In the genomic region with DNA sequence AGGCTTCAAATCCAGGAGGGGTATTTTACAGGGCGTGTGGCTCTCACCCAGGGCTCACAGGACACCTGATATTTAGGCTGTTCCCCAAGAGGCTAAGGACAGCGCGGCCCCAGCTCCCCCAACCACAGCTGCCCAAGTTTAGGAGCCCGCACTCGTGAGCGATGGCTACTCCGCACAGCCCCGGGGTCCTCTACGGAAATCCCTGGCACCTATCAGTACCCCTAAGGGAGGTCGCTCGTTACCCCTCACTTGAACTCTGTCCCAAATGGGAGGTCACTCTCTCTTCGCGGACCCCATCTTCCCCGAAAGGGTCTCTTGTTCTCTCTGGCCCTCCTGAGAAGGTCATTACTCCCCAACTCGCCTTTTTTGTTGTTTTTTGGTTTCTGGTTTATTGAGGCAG, we compare ENCODE assay signal across 8 cellular contexts. TPM values are rescaled to one million over a fixed set of nuclear protein-coding genes. Genes with fewer than 3 reads are reported as not detected.
A peak's percentile ranks its signal among the peaks of the same experiment; 100 is the strongest.
DNase-seq lines count a peak whose midpoint lies in the region; ATAC-seq, FAIRE-seq and TF ChIP-seq lines count a peak whose summit lies in the region.

No MANE protein-coding gene starts in this region.

- no peaks in the 10 kb centered on the region for H3K9me3 Mint-ChIP-seq in activated CD4-positive, alpha-beta T cell treated with anti-CD3 and anti-CD28 coated beads for 36 hours (ENCODE audit: low read depth)
- H3K9me3 Mint-ChIP-seq in T-cell: no peaks in the 10 kb centered on the region
- H3K9me3 Mint-ChIP-seq in stimulated activated naive CD8-positive, alpha-beta T cell treated with anti-CD3 and anti-CD28 coated beads, Interleukin-15, amount 100 ng/mL, for 72 hours: peaks cover 0 to 4% of the 10 kb centered on the region in 2 donors

- POLR2A ChIA-PET in activated CD4-positive, alpha-beta T cell treated with anti-CD3 and anti-CD28 coated beads for 36 hours (lab: Charles Lee): interaction anchor here (0.6 kb wide), 2 partner anchors 22 to 406 kb away, joined by 3 read pairs; no protein-coding TSS in a partner anchor
- POLR2A ChIA-PET in T-cell (lab: Charles Lee): no interaction called here
- POLR2A ChIA-PET in HepG2 (lab: Yijun Ruan, JAX): no interaction called here

- H3K4me1 Mint-ChIP-seq in activated CD4-positive, alpha-beta T cell treated with anti-CD3 and anti-CD28 coated beads for 36 hours: peaks cover 28% of the 10 kb centered on the region
- peaks cover 22 to 31% (median 30%) of the 10 kb centered on the region in 3 donors for H3K4me1 Mint-ChIP-seq in T-cell
- peaks cover 38% of the 10 kb centered on the region for H3K4me1 Mint-ChIP-seq in stimulated activated naive CD8-positive, alpha-beta T cell treated with anti-CD3 and anti-CD28 coated beads, Interleukin-15, amount 100 ng/mL, for 72 hours

- no peak overlapping the region for H2AFZ ChIP-seq in HepG2 (ENCODE audit: low read length)

- 69% methylated on average over 12 of the region's 15 CpGs for WGBS in HepG2 (ENCODE audit: low lambda C conversion rate)

- H4K20me1 ChIP-seq in HepG2 (ENCODE audit: insufficient read depth, low read length): no peaks in the 10 kb centered on the region

- BruUV-seq in HepG2 (replicated peaks; lab: Mats Ljungman, UMichigan): TSS peak; percentile 70

- peaks cover 17% of the 10 kb centered on the region for H3K4me1 ChIP-seq in HepG2 (ENCODE audit: insufficient read depth, low read length)

- no peak for TF ChIP-seq RAD21 in HepG2 (CRISPR knock-in tag; IDR thresholded peaks at IDR 0.05)

- H3K79me2 ChIP-seq in HepG2 (ENCODE audit: insufficient read depth, low read length): peaks cover 4% of the 10 kb centered on the region

- FAIRE-seq in HepG2 (lab: Jason Lieb, UNC): no peak

- H3K27ac ChIP-seq in HepG2 (ENCODE audit: extremely low read length, insufficient read depth, low read length): no peak overlapping the region

- peak overlapping the region; percentile 81; the same call in 1 of the 2 replicates for H3K4me2 ChIP-seq in HepG2 (ENCODE audit: low read depth, low read length)

- intact Hi-C loops in activated CD4-positive, alpha-beta T cell treated with anti-CD3 and anti-CD28 coated beads for 36 hours (cut with DNase I, micrococcal nuclease): no loop called here
- intact Hi-C loops in HepG2 (cut with micrococcal nuclease; ENCODE audit: unreplicated experiment): no loop called here

- no peaks in the 10 kb centered on the region for H3K36me3 ChIP-seq in HepG2 (replicated peaks in 1 of 2; ENCODE audit: control insufficient read depth in 1 of 2, insufficient read depth in 2 of 2, low read length in 2 of 2)

- no peaks in the 10 kb centered on the region for H3K9me3 ChIP-seq in HepG2 (ENCODE audit: low read length)

- no peak for TF ChIP-seq EP300 in HepG2 (IDR thresholded peaks at IDR 0.05; ENCODE audit: low read depth in 2 of 2, low read length in 2 of 2)
- no peak for TF ChIP-seq EP300 in HepG2 (CRISPR knock-in tag; IDR thresholded peaks at IDR 0.05; ENCODE audit: borderline replicate concordance)

- TF ChIP-seq CTCF in HepG2 (CRISPR knock-in tag; IDR thresholded peaks at IDR 0.05): no peak

- H3K27ac Mint-ChIP-seq in activated CD4-positive, alpha-beta T cell treated with anti-CD3 and anti-CD28 coated beads for 36 hours: peak overlapping the region; percentile 78
- H3K27ac Mint-ChIP-seq in T-cell: peak overlapping the region; percentile 63 to 84
- H3K27ac Mint-ChIP-seq in stimulated activated naive CD8-positive, alpha-beta T cell treated with anti-CD3 and anti-CD28 coated beads, Interleukin-15, amount 100 ng/mL, for 72 hours: peak overlapping the region; percentile 81 to 93

- no peak for TF ChIP-seq POLR2A in HepG2 (IDR thresholded peaks at IDR 0.05; ENCODE audit: insufficient read depth in 1 of 2, low read depth in 2 of 2, low read length in 2 of 2)

- no peaks in the 10 kb centered on the region for H3K27me3 ChIP-seq in HepG2 (ENCODE audit: control insufficient read depth in 1 of 2, insufficient read depth in 2 of 2, low read length in 2 of 2)

- no peak for ATAC-seq in activated CD4-positive, alpha-beta T cell treated with anti-CD3 and anti-CD28 coated beads for 36 hours
- ATAC-seq in T-cell (replicated peaks in 1 of 4) (no peak), HepG2 (no peak), GM21717 (IDR thresholded peaks at IDR 0.05; ENCODE audit: unreplicated experiment) (no peak)
- ATAC-seq in stimulated activated naive CD8-positive, alpha-beta T cell treated with anti-CD3 and anti-CD28 coated beads, Interleukin-15, amount 100 ng/mL, for 72 hours: no peak

- DNase-seq in activated CD4-positive, alpha-beta T cell treated with anti-CD3 and anti-CD28 coated beads for 36 hours: no peak
- no peak for DNase-seq in activated CD4-positive, alpha-beta T cell treated with anti-CD3 and anti-CD28 coated beads, Interleukin-2, amount 50 U/mL, for 4 hours
- DNase-seq in T-cell: no peak
- DNase-seq in HepG2 (ENCODE audit: low spot score): no peak
- no peak for DNase-seq in stimulated activated naive CD8-positive, alpha-beta T cell treated with anti-CD3 and anti-CD28 coated beads, Interleukin-15, amount 100 ng/mL, for 72 hours
- no peak for DNase-seq in NCI-H1092 treated with DMSO at 0.1 percent for 48 hours (lab: John Stamatoyannopoulos, UW)
- DNase-seq in NCI-H2081 treated with DMSO at 0.1 percent for 48 hours (lab: John Stamatoyannopoulos, UW): no peak

- in situ Hi-C loops in HepG2 (cut with HindIII; ENCODE audit: extremely low pct_ligation_motif_present, low pct_unique_long_range_greater_than_20kb): no loop called here

- peak overlapping the region in 1 of 3 experiments; percentile 87; a peak in 1 of 6 replicates for H3K4me3 ChIP-seq in HepG2 (replicated peaks in 1 of 3; ENCODE audit: insufficient read depth in 1 of 3, low read depth in 2 of 3, low read length in 3 of 3)

- no peak overlapping the region; the same call in 1 of the 2 replicates for H3K9ac ChIP-seq in HepG2 (ENCODE audit: insufficient read depth, low read depth, low read length)

- no peaks in the 10 kb centered on the region for H3K27me3 Mint-ChIP-seq in activated CD4-positive, alpha-beta T cell treated with anti-CD3 and anti-CD28 coated beads for 36 hours
- no peaks in the 10 kb centered on the region for H3K27me3 Mint-ChIP-seq in T-cell
- no peaks in the 10 kb centered on the region for H3K27me3 Mint-ChIP-seq in stimulated activated naive CD8-positive, alpha-beta T cell treated with anti-CD3 and anti-CD28 coated beads, Interleukin-15, amount 100 ng/mL, for 72 hours

- H3K36me3 Mint-ChIP-seq in activated CD4-positive, alpha-beta T cell treated with anti-CD3 and anti-CD28 coated beads for 36 hours (ENCODE audit: low read depth): peaks cover 9% of the 10 kb centered on the region
- peaks cover 2% of the 10 kb centered on the region for H3K36me3 Mint-ChIP-seq in T-cell

- CTCF ChIA-PET in activated CD4-positive, alpha-beta T cell treated with anti-CD3 and anti-CD28 coated beads for 36 hours (lab: Charles Lee): no interaction called here
- CTCF ChIA-PET in T-cell (lab: Charles Lee): no interaction called here
- CTCF ChIA-PET in HepG2 (lab: Yijun Ruan, JAX; ENCODE audit: low intra/inter-chr PET ratio, low total read pairs): no interaction called here

- H3K4me3 Mint-ChIP-seq in activated CD4-positive, alpha-beta T cell treated with anti-CD3 and anti-CD28 coated beads for 36 hours: peak overlapping the region; percentile 79
- peak overlapping the region; percentile 73 to 89 (median 74) for H3K4me3 Mint-ChIP-seq in T-cell
- H3K4me3 Mint-ChIP-seq in stimulated activated naive CD8-positive, alpha-beta T cell treated with anti-CD3 and anti-CD28 coated beads, Interleukin-15, amount 100 ng/mL, for 72 hours: peak overlapping the region; percentile 95

TF ChIP-seq in HepG2, 621 proteins besides CTCF, POLR2A, EP300 and RAD21:
- TF ChIP-seq PRPF4 (IDR thresholded peaks at IDR 0.05; ENCODE audit: low read depth, low read length, poor library complexity, severe bottlenecking): no peak
TF ChIP-seq in HepG2: peak in this region for 0.

RNA-seq across cellular contexts. Expression of a gene that starts 0.7 kb away (rescaled TPM):
- 10 to 100 TPM; 21.2 to 21.6 TPM for total RNA-seq in activated CD4-positive, alpha-beta T cell treated with anti-CD3 and anti-CD28 coated beads for 36 hours
- total RNA-seq in T-cell (10 to 100 TPM; 36.2 to 62.3 (median 36.9) TPM), HepG2 (2016; rRNA removed; fragmentation: Illumina TruSeq; extraction: Trizol) (9.5 and 13.8 TPM in 2 replicates)
- total RNA-seq in HepG2 (2016; cell fraction: cytosol; rRNA removed; fragmentation: Illumina TruSeq; extraction: Trizol; ENCODE audit: low read depth): 10.0 and 12.3 TPM in 2 replicates
- 8.9 and 14.2 TPM in 2 replicates for total RNA-seq in HepG2 (2016; cell fraction: insoluble cytoplasmic fraction; rRNA removed; fragmentation: Illumina TruSeq; extraction: Trizol)
- total RNA-seq in HepG2 (2016; cell fraction: membrane; rRNA removed; fragmentation: Illumina TruSeq; extraction: Trizol): 9.6 and 14.1 TPM in 2 replicates
- 15.1 and 21.0 TPM in 2 replicates for total RNA-seq in HepG2 (2016; cell fraction: nucleus; rRNA removed; fragmentation: Illumina TruSeq; extraction: Trizol)
- 30.8 and 40.8 TPM in 2 replicates for polyA plus RNA-seq in HepG2 (2011; rRNA removed)
- polyA plus RNA-seq in HepG2 (2011; cell fraction: cytosol; rRNA removed): 48.0 and 49.3 TPM in 2 replicates
- polyA plus RNA-seq in HepG2 (2011; cell fraction: nucleus; rRNA removed): 46.2 and 52.0 TPM in 2 replicates
- 14.9 and 23.1 TPM in 2 replicates for polyA plus RNA-seq in HepG2 (2012)
- polyA plus RNA-seq in HepG2 (2016; cell fraction: cytosol; fragmentation: Illumina TruSeq; extraction: Trizol; ENCODE audit: low read depth): 11.3 and 12.5 TPM in 2 replicates
- 9.2 and 9.3 TPM in 2 replicates for polyA plus RNA-seq in HepG2 (2016; cell fraction: insoluble cytoplasmic fraction; fragmentation: Illumina TruSeq; extraction: Trizol; ENCODE audit: low read depth)
- 10.7 and 12.6 TPM in 2 replicates for polyA plus RNA-seq in HepG2 (2016; cell fraction: membrane; fragmentation: Illumina TruSeq; extraction: Trizol; ENCODE audit: low read depth)
- 24.7 and 29.5 TPM in 2 replicates for polyA plus RNA-seq in HepG2 (2016; cell fraction: nucleus; fragmentation: Illumina TruSeq; extraction: Trizol; ENCODE audit: insufficient read depth, low read depth)
- 7.1 and 38.6 TPM in 2 replicates for polyA minus RNA-seq in HepG2 (2011; rRNA and poly(A)+ RNA removed; ENCODE audit: low replicate concordance)
- polyA minus RNA-seq in HepG2 (2011; cell fraction: cytosol; rRNA and poly(A)+ RNA removed): 14.3 and 14.6 TPM in 2 replicates
- polyA minus RNA-seq in HepG2 (2011; cell fraction: nucleus; rRNA and poly(A)+ RNA removed): 19.2 and 26.5 TPM in 2 replicates
